In the genomic region with DNA sequence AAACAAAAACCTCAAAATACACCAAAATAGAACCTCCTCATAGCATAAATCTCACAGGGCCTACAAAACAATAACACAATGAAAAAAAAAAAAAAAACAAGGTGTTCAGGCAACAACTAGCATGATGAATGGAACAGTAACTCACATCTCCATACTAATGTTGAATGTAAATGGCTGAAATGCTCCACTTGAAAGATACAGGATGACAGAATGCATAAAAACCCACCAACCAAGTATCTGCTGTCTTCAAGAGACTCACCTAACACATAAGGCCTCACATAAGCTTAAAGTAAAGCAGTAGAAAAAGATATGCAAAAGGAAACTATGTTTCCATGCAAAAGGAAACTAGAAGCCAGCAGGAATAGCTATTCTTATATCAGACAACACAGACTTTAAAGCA, we compare ENCODE assay signal across 33 cellular contexts.
"Had no signal": no experiment of that assay in that cellular context is flagged by ENCODE, and none has a peak within 500 bp of the region (broad histone marks: within the 10 kb centered on the region; RNA-seq: fewer than 3 reads in every experiment).

No MANE protein-coding gene starts in this region.

- H3K27me3 ChIP-seq: adrenal gland, body of pancreas, brain microvascular endothelial cell, breast epithelium had no signal

- H3K4me3 ChIP-seq: adrenal gland, body of pancreas, breast epithelium had no signal

- H3K4me1 Mint-ChIP-seq: activated CD4-positive, alpha-beta T cell treated with anti-CD3 and anti-CD28 coated beads, Interleukin-2, amount 10 ng/mL, durations not matched to agents 24 days and 14 days had no signal

- H3K4me1 ChIP-seq: adrenal gland, body of pancreas had no signal

- H3K36me3 ChIP-seq: adrenal gland, brain microvascular endothelial cell, breast epithelium had no signal

- H3K27me3 Mint-ChIP-seq: activated B cell treated with CpG ODN at 0.5 μM for 24 hours; activated CD4-positive, alpha-beta memory T cell treated with anti-CD3 and anti-CD28 coated beads for 36 hours; activated CD4-positive, alpha-beta T cell treated with anti-CD3 and anti-CD28 coated beads, Interleukin-2, amount 10 ng/mL, durations not matched to agents 24 days and 14 days; activated CD8-positive, alpha-beta T cell treated with anti-CD3 and anti-CD28 coated beads for 36 hours; activated naive CD8-positive, alpha-beta T cell treated with anti-CD3 and anti-CD28 coated beads for 36 hours; activated T-helper 17 cell treated with anti-CD3 and anti-CD28 coated beads, Interleukin-2, amount 50 U/mL, for 72 hours had no signal

- H3K4me3 Mint-ChIP-seq: activated B cell treated with CpG ODN at 0.5 μM for 24 hours; activated CD4-positive, alpha-beta memory T cell treated with anti-CD3 and anti-CD28 coated beads for 36 hours; activated CD4-positive, alpha-beta T cell treated with anti-CD3 and anti-CD28 coated beads, Interleukin-2, amount 10 ng/mL, durations not matched to agents 24 days and 14 days; activated CD8-positive, alpha-beta T cell treated with anti-CD3 and anti-CD28 coated beads for 36 hours; activated naive CD4-positive, alpha-beta T cell treated with anti-CD3 and anti-CD28 coated beads for 36 hours; activated naive CD8-positive, alpha-beta T cell treated with anti-CD3 and anti-CD28 coated beads for 36 hours; activated T-cell treated with anti-CD3 and anti-CD28 coated beads, Interleukin-2, amount 50 U/mL, for 4 hours; activated T-cell treated with anti-CD3 and anti-CD28 coated beads, Interleukin-2, amount 50 U/mL, for 72 hours; activated T-helper 1 cell treated with anti-CD3 and anti-CD28 coated beads, Interleukin-12 subunit alpha, Interleukin-12 subunit beta, Interleukin-2, Interleukin-4 antibody, amounts not matched to agents 30 ng/mL and 10 ng/mL and 1 ng/mL, durations not matched to agents 14 hours and 24 hours and 36 hours; activated T-helper 17 cell treated with anti-CD3 and anti-CD28 coated beads, Interleukin-2, amount 50 U/mL, for 72 hours; T-helper 1 cell treated with Interleukin-12 subunit alpha and Interleukin-12 subunit beta and Interleukin-4 antibody, amounts not matched to agents 30 μg/mL and 1 μg/mL, for 36 hours; T-helper 2 cell treated with Interferon-gamma antibody and Interleukin-4, amounts not matched to agents 5 μg/mL and 100 μg/mL, for 36 hours had no signal

- DNase-seq: activated B cell treated with CpG ODN at 0.5 μM for 24 hours; activated CD4-positive, alpha-beta memory T cell treated with anti-CD3 and anti-CD28 coated beads for 36 hours; activated CD4-positive, alpha-beta T cell treated with anti-CD3 and anti-CD28 coated beads for 4 hours; activated CD4-positive, alpha-beta T cell treated with anti-CD3 and anti-CD28 coated beads, Interleukin-2, amount 10 ng/mL, durations not matched to agents 24 days and 14 days; activated CD4-positive, alpha-beta T cell treated with anti-CD3 and anti-CD28 coated beads, Interleukin-2, amount 50 U/mL, for 1 hour; activated CD4-positive, alpha-beta T cell treated with anti-CD3 and anti-CD28 coated beads, Interleukin-2, amount 50 U/mL, for 4 hours; activated CD4-positive, CD25-positive, alpha-beta regulatory T cell treated with anti-CD3 and anti-CD28 coated beads, Interleukin-2, amount 50 U/mL, for 72 hours; activated CD8-positive, alpha-beta memory T cell treated with anti-CD3 and anti-CD28 coated beads, Interleukin-2, amount 50 U/mL, for 4 hours; activated CD8-positive, alpha-beta T cell treated with anti-CD3 and anti-CD28 coated beads for 36 hours; activated effector memory CD4-positive, alpha-beta T cell treated with anti-CD3 and anti-CD28 coated beads, Interleukin-2, amount 50 U/mL, for 16 hours; activated gamma-delta T cell treated with Interleukin-2 at 50 U/mL for 16 hours; activated naive CD4-positive, alpha-beta T cell; activated naive CD4-positive, alpha-beta T cell treated with anti-CD3 and anti-CD28 coated beads for 36 hours; activated naive CD4-positive, alpha-beta T cell treated with anti-CD3 and anti-CD28 coated beads, Interleukin-2, amount 50 U/mL, for 16 hours; activated naive CD8-positive, alpha-beta T cell treated with anti-CD3 and anti-CD28 coated beads for 36 hours; activated T-cell treated with anti-CD3 and anti-CD28 coated beads for 4 hours; activated T-cell treated with anti-CD3 and anti-CD28 coated beads, Interleukin-2, amount 50 U/mL, for 1 hour; activated T-cell treated with anti-CD3 and anti-CD28 coated beads, Interleukin-2, amount 50 U/mL, for 4 hours; activated T-cell treated with anti-CD3 and anti-CD28 coated beads, Interleukin-2, amount 50 U/mL, for 72 hours; adrenal gland; amniotic stem cell; aorta; body of pancreas; brain microvascular endothelial cell; central memory CD4-positive, alpha-beta T cell; T-helper 2 cell; T-helper 9 cell had no signal

- H3K27ac Mint-ChIP-seq: activated B cell treated with CpG ODN at 0.5 μM for 24 hours; activated CD4-positive, alpha-beta memory T cell treated with anti-CD3 and anti-CD28 coated beads for 36 hours; activated CD4-positive, alpha-beta T cell treated with anti-CD3 and anti-CD28 coated beads, Interleukin-2, amount 10 ng/mL, durations not matched to agents 24 days and 14 days; activated CD8-positive, alpha-beta T cell treated with anti-CD3 and anti-CD28 coated beads for 36 hours; activated naive CD4-positive, alpha-beta T cell treated with anti-CD3 and anti-CD28 coated beads for 36 hours; activated naive CD4-positive, alpha-beta T cell treated with anti-CD3 and anti-CD28 coated beads, Interleukin-2, amount 50 U/mL, for 72 hours; activated naive CD8-positive, alpha-beta T cell treated with anti-CD3 and anti-CD28 coated beads for 36 hours; activated T-cell treated with anti-CD3 and anti-CD28 coated beads, Interleukin-2, amount 50 U/mL, for 72 hours; activated T-helper 1 cell treated with anti-CD3 and anti-CD28 coated beads, Interleukin-12 subunit alpha, Interleukin-12 subunit beta, Interleukin-2, Interleukin-4 antibody, amounts not matched to agents 30 ng/mL and 10 ng/mL and 1 ng/mL, durations not matched to agents 14 hours and 24 hours and 36 hours; activated T-helper 17 cell treated with anti-CD3 and anti-CD28 coated beads, Interleukin-2, amount 50 U/mL, for 72 hours; T-helper 1 cell treated with Interleukin-12 subunit alpha and Interleukin-12 subunit beta and Interleukin-4 antibody, amounts not matched to agents 30 μg/mL and 1 μg/mL, for 36 hours; T-helper 2 cell treated with Interferon-gamma antibody and Interleukin-4, amounts not matched to agents 5 μg/mL and 100 μg/mL, for 36 hours had no signal

- H3K27ac ChIP-seq: adrenal gland, body of pancreas, brain microvascular endothelial cell, breast epithelium had no signal

- H3K9me3 ChIP-seq: adrenal gland, body of pancreas had no signal

- H3K9me3 Mint-ChIP-seq: activated naive CD4-positive, alpha-beta T cell treated with anti-CD3 and anti-CD28 coated beads for 36 hours; activated naive CD4-positive, alpha-beta T cell treated with anti-CD3 and anti-CD28 coated beads, Interleukin-2, amount 50 U/mL, for 72 hours; activated T-cell treated with anti-CD3 and anti-CD28 coated beads, Interleukin-2, amount 50 U/mL, for 4 hours; activated T-helper 17 cell treated with anti-CD3 and anti-CD28 coated beads, Interleukin-2, amount 50 U/mL, for 72 hours had no signal
